ENCODE assay signal across 17 cellular contexts in genomic region chr2:213017404-213017803, GRCh38.
"Had no signal": no experiment of that assay in that cellular context is flagged by ENCODE, and none has a peak within 500 bp of the region (broad histone marks: within the 10 kb centered on the region; RNA-seq: fewer than 3 reads in every experiment).

No MANE protein-coding gene starts in this region.

- H3K27ac Mint-ChIP-seq: activated CD4-positive, alpha-beta T cell treated with anti-CD3 and anti-CD28 coated beads, Interleukin-2, amount 10 ng/mL, durations not matched to agents 7 days and 5 days had no signal

- H3K36me3 ChIP-seq: neutrophil, vagina had no signal

- H3K4me2 ChIP-seq: hepatocyte had no signal

- ATAC-seq: activated naive CD4-positive, alpha-beta T cell treated with anti-CD3 and anti-CD28 coated beads, Interleukin-2, amount 50 U/mL, for 72 hours; left lobe of liver had no signal

- H2AFZ ChIP-seq: hepatocyte, parathyroid adenoma had no signal

- H3K27ac ChIP-seq: brain microvascular endothelial cell, esophagus squamous epithelium, hepatocyte, neutrophil, parathyroid adenoma, sigmoid colon, tibial nerve, vagina had no signal

- H3K9ac ChIP-seq: parathyroid adenoma had no signal

- DNase-seq: activated CD4-positive, alpha-beta T cell treated with anti-CD3 and anti-CD28 coated beads, Interleukin-2, amount 10 ng/mL, durations not matched to agents 7 days and 5 days; activated gamma-delta T cell; activated T-cell treated with anti-CD3 and anti-CD28 coated beads, Interleukin-2, amount 50 U/mL, for 1 hour; cortex of kidney; effector CD4-positive, alpha-beta T cell; esophagus squamous epithelium; sigmoid colon; stimulated activated CD4-positive, alpha-beta T cell treated with anti-CD3 and anti-CD28 coated beads, Interleukin-12 subunit alpha, Interleukin-12 subunit beta, amount 100 ng/mL, for 4 hours; stimulated activated CD4-positive, alpha-beta T cell treated with anti-CD3 and anti-CD28 coated beads, Interleukin-2, amount 100 ng/mL, for 24 hours had no signal

- H3K4me3 Mint-ChIP-seq: activated CD4-positive, alpha-beta T cell treated with anti-CD3 and anti-CD28 coated beads, Interleukin-2, amount 10 ng/mL, durations not matched to agents 7 days and 5 days had no signal

- H3K9me3 ChIP-seq: esophagus squamous epithelium, neutrophil, sigmoid colon, tibial nerve, vagina had no signal

- H3K27me3 ChIP-seq: brain microvascular endothelial cell, esophagus squamous epithelium, hepatocyte, neutrophil, sigmoid colon, tibial nerve, vagina had no signal

- H3K79me2 ChIP-seq: hepatocyte, parathyroid adenoma had no signal

- H3K4me3 ChIP-seq: esophagus squamous epithelium, hepatocyte, sigmoid colon, tibial nerve, vagina had no signal

- H3K4me1 ChIP-seq: parathyroid adenoma, tibial nerve, vagina had no signal
